ENCODE assay signal across 2 cellular contexts in genomic region chr11:35402751-35403454, GRCh38.
A peak's percentile ranks its signal among the peaks of the same experiment; 100 is the strongest.
TF ChIP-seq lines count a peak whose summit lies in the region.

No MANE protein-coding gene starts in this region.

TF ChIP-seq in HepG2, 621 proteins besides CTCF, POLR2A, EP300 and RAD21 (continues in another document):
- TF ChIP-seq NFKBIZ (CRISPR knock-in tag; IDR thresholded peaks at IDR 0.05) = no peak
- no peak for TF ChIP-seq NR0B2 (CRISPR knock-in tag; IDR thresholded peaks at IDR 0.05)
- TF ChIP-seq NFIC (IDR thresholded peaks at IDR 0.05; ENCODE audit: low read length) = no peak; the same call in 1 of the 2 replicates
- TF ChIP-seq, protein P1, sequence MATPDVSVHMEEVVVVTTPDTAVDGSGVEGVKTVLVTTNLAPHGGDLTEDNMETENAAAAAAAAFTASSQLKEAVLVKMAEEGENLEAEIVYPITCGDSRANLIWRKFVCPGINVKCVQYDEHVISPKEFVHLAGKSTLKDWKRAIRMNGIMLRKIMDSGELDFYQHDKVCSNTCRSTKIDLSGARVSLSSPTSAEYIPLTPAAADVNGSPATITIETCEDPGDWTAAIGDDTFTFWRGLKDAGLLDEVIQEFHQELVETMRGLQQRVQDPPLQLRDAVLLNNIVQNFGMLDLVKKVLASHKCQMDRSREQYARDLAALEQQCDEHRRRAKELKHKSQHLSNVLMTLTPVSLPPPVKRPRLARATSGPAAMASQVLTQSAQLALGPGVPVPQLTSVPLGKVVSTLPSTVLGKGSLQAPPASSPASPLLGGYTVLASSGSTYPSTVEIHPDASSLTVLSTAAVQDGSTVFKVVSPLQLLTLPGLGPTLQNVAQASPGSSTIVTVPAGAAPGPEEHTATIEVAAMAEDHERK (CRISPR knock-in tag; IDR thresholded peaks at IDR 0.05; ENCODE audit: low read depth) = no peak
- no peak for TF ChIP-seq ZNF746 (CRISPR knock-in tag; IDR thresholded peaks at IDR 0.05)
- no peak for TF ChIP-seq ZNF839 (CRISPR knock-in tag; IDR thresholded peaks at IDR 0.05; ENCODE audit: borderline replicate concordance)
- no peak for TF ChIP-seq ZSCAN25 (CRISPR knock-in tag; IDR thresholded peaks at IDR 0.05)
- TF ChIP-seq ZSCAN29 (CRISPR knock-in tag; conservative IDR thresholded peaks at IDR 0.05) = no peak
- TF ChIP-seq, protein P2, sequence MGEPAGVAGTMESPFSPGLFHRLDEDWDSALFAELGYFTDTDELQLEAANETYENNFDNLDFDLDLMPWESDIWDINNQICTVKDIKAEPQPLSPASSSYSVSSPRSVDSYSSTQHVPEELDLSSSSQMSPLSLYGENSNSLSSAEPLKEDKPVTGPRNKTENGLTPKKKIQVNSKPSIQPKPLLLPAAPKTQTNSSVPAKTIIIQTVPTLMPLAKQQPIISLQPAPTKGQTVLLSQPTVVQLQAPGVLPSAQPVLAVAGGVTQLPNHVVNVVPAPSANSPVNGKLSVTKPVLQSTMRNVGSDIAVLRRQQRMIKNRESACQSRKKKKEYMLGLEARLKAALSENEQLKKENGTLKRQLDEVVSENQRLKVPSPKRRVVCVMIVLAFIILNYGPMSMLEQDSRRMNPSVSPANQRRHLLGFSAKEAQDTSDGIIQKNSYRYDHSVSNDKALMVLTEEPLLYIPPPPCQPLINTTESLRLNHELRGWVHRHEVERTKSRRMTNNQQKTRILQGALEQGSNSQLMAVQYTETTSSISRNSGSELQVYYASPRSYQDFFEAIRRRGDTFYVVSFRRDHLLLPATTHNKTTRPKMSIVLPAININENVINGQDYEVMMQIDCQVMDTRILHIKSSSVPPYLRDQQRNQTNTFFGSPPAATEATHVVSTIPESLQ (CRISPR knock-in tag; conservative IDR thresholded peaks at IDR 0.05) = no peak
- no peak for TF ChIP-seq CREB1 (IDR thresholded peaks at IDR 0.05)
- no peak for TF ChIP-seq CREB1 (CRISPR knock-in tag; IDR thresholded peaks at IDR 0.05)
- TF ChIP-seq PTBP1 (IDR thresholded peaks at IDR 0.05; ENCODE audit: low read depth, low read length, poor library complexity, severe bottlenecking) = no peak
- TF ChIP-seq ZXDC (CRISPR knock-in tag; IDR thresholded peaks at IDR 0.05) = no peak
- TF ChIP-seq NFYB (CRISPR knock-in tag; IDR thresholded peaks at IDR 0.05) = no peak
- TF ChIP-seq ZNF274 (CRISPR knock-in tag; IDR thresholded peaks at IDR 0.05) = no peak
- TF ChIP-seq RARA (CRISPR knock-in tag; IDR thresholded peaks at IDR 0.05) = no peak
- no peak for TF ChIP-seq RNF2 (conservative IDR thresholded peaks at IDR 0.05; ENCODE audit: low read depth)
- TF ChIP-seq RFX3 (CRISPR knock-in tag; IDR thresholded peaks at IDR 0.05) = no peak
- TF ChIP-seq, protein P3, sequence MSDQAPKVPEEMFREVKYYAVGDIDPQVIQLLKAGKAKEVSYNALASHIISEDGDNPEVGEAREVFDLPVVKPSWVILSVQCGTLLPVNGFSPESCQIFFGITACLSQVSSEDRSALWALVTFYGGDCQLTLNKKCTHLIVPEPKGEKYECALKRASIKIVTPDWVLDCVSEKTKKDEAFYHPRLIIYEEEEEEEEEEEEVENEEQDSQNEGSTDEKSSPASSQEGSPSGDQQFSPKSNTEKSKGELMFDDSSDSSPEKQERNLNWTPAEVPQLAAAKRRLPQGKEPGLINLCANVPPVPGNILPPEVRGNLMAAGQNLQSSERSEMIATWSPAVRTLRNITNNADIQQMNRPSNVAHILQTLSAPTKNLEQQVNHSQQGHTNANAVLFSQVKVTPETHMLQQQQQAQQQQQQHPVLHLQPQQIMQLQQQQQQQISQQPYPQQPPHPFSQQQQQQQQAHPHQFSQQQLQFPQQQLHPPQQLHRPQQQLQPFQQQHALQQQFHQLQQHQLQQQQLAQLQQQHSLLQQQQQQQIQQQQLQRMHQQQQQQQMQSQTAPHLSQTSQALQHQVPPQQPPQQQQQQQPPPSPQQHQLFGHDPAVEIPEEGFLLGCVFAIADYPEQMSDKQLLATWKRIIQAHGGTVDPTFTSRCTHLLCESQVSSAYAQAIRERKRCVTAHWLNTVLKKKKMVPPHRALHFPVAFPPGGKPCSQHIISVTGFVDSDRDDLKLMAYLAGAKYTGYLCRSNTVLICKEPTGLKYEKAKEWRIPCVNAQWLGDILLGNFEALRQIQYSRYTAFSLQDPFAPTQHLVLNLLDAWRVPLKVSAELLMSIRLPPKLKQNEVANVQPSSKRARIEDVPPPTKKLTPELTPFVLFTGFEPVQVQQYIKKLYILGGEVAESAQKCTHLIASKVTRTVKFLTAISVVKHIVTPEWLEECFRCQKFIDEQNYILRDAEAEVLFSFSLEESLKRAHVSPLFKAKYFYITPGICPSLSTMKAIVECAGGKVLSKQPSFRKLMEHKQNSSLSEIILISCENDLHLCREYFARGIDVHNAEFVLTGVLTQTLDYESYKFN (CRISPR knock-in tag; conservative IDR thresholded peaks at IDR 0.05) = peak; percentile 27; the same call in 1 of the 2 replicates

TF ChIP-seq in GM12878, 131 proteins besides CTCF, POLR2A, EP300 and RAD21:
- TF ChIP-seq SMAD1 (IDR thresholded peaks at IDR 0.05; ENCODE audit: low read depth, partially characterized antibody) = no peak
- no peak for TF ChIP-seq POLR2AphosphoS2 (IDR thresholded peaks at IDR 0.05; ENCODE audit: low read depth, low read length)
- TF ChIP-seq HDGF (IDR thresholded peaks at IDR 0.05) = no peak
